ENCODE assay signal across 1 cellular context in the genomic region with DNA sequence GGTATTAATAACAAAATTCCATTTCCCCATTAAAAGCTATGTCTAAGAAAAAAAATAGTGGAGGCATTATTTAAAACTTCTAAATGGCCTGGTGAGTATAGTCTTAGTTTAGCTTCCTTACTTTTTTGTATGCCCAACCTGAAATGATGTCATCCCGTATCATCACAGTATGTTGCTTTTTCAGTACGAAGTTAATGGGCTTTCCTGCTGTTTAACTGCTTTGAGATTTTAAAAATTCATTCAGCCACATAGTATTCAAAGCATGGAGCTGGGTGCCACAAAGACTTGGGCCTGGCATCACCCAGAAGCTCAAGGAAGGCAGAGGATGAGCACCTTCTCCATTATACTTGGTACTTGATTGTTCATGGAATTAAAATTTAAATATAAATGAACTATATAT.
TF ChIP-seq lines count a peak whose summit lies in the region.

No MANE protein-coding gene starts in this region.

TF ChIP-seq in HEK293, 187 proteins besides CTCF, POLR2A, EP300 and RAD21 (continued from another document):
- TF ChIP-seq, protein P1, sequence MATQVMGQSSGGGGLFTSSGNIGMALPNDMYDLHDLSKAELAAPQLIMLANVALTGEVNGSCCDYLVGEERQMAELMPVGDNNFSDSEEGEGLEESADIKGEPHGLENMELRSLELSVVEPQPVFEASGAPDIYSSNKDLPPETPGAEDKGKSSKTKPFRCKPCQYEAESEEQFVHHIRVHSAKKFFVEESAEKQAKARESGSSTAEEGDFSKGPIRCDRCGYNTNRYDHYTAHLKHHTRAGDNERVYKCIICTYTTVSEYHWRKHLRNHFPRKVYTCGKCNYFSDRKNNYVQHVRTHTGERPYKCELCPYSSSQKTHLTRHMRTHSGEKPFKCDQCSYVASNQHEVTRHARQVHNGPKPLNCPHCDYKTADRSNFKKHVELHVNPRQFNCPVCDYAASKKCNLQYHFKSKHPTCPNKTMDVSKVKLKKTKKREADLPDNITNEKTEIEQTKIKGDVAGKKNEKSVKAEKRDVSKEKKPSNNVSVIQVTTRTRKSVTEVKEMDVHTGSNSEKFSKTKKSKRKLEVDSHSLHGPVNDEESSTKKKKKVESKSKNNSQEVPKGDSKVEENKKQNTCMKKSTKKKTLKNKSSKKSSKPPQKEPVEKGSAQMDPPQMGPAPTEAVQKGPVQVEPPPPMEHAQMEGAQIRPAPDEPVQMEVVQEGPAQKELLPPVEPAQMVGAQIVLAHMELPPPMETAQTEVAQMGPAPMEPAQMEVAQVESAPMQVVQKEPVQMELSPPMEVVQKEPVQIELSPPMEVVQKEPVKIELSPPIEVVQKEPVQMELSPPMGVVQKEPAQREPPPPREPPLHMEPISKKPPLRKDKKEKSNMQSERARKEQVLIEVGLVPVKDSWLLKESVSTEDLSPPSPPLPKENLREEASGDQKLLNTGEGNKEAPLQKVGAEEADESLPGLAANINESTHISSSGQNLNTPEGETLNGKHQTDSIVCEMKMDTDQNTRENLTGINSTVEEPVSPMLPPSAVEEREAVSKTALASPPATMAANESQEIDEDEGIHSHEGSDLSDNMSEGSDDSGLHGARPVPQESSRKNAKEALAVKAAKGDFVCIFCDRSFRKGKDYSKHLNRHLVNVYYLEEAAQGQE (tag by site-specific recombination; IDR thresholded peaks at IDR 0.05): no peak
- peak; percentile 41; the same call in 1 of the 2 replicates for TF ChIP-seq ZNF24 (tag by site-specific recombination; IDR thresholded peaks at IDR 0.05)
TF ChIP-seq in HEK293: peak in this region for 26.
